In the genomic region with DNA sequence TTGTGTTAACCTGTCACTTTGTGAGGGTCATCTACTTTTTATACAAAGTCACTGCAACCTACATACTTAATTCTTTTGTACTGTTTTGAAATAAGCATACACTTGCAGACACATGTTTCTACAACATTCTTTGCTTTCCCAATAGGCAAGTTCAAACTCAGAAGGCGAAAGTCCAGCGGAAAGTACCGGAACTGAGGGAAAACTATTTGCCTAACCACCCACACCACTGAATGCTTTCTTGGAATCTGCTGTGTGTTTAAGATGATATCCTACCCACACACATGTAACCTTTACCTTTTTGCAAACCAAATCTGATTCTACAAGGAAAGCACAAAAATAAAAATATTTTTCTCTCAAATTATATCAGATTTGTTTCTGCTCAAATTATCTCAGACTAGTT, we compare ENCODE assay signal across 22 cellular contexts.
DNase-seq lines count a peak whose midpoint lies in the region; ATAC-seq, FAIRE-seq and TF ChIP-seq lines count a peak whose summit lies in the region.
"Had no signal": no experiment of that assay in that cellular context is flagged by ENCODE, and none has a peak within 500 bp of the region (broad histone marks: within the 10 kb centered on the region; RNA-seq: fewer than 3 reads in every experiment).

No MANE protein-coding gene starts in this region.

- H3K4me1 Mint-ChIP-seq in naive thymus-derived CD4-positive, alpha-beta T cell: peaks cover 0 to 9% (median 0%) of the 10 kb centered on the region in 7 donors

- intact Hi-C loops in right lobe of liver (cut with DNase I): no loop called here
- intact Hi-C loops in esophagus muscularis mucosa (cut with DNase I): no loop called here
- intact Hi-C loops in naive thymus-derived CD4-positive, alpha-beta T cell (cut with micrococcal nuclease): no loop called here

- no peak for ATAC-seq in A549
- ATAC-seq in RWPE2 (ENCODE audit: low read depth): peak; percentile 62; the same call in 2 of the 3 replicates
- ATAC-seq in right lobe of liver: peak; percentile 88 to 96 (median 90)
- no peak for ATAC-seq in naive thymus-derived CD4-positive, alpha-beta T cell
- ATAC-seq: activated T-cell treated with anti-CD3 and anti-CD28 coated beads, Interleukin-2, amount 50 U/mL, for 4 hours had no signal

- TF ChIP-seq POLR2A in A549 (IDR thresholded peaks at IDR 0.05; ENCODE audit: low read length) (no peak), right lobe of liver (IDR thresholded peaks at IDR 0.05) (no peak), esophagus muscularis mucosa (IDR thresholded peaks at IDR 0.05; ENCODE audit: low read depth) (no peak)

- no peak for TF ChIP-seq EP300 in A549 (IDR thresholded peaks at IDR 0.05)
- TF ChIP-seq EP300 in esophagus muscularis mucosa (IDR thresholded peaks at IDR 0.05): no peak

- H3K9me3 Mint-ChIP-seq in naive thymus-derived CD4-positive, alpha-beta T cell: peaks cover 0 to 2% (median 0%) of the 10 kb centered on the region in 11 donors
- H3K9me3 Mint-ChIP-seq: activated CD4-positive, alpha-beta memory T cell treated with anti-CD3 and anti-CD28 coated beads, Interleukin-2, amount 10 ng/mL, durations not matched to agents 7 days and 5 days; activated T-cell treated with anti-CD3 and anti-CD28 coated beads, Interleukin-2, amount 50 U/mL, for 4 hours had no signal

- H3K27ac Mint-ChIP-seq in naive thymus-derived CD4-positive, alpha-beta T cell: no peak overlapping the region
- H3K27ac Mint-ChIP-seq: activated CD4-positive, alpha-beta memory T cell treated with anti-CD3 and anti-CD28 coated beads, Interleukin-2, amount 10 ng/mL, durations not matched to agents 7 days and 5 days; activated naive CD8-positive, alpha-beta T cell had no signal

- H3K9me3 ChIP-seq in A549 (no peaks in the 10 kb centered on the region), RWPE2 (ENCODE audit: severe bottlenecking) (no peaks in the 10 kb centered on the region), right lobe of liver (no peaks in the 10 kb centered on the region), esophagus muscularis mucosa (no peaks in the 10 kb centered on the region)
- no peaks in the 10 kb centered on the region for H3K9me3 ChIP-seq in naive thymus-derived CD4-positive, alpha-beta T cell (ENCODE audit: control insufficient read depth in 2 of 3, low read length in 3 of 3)

- H3K4me1 ChIP-seq in A549 (no peaks in the 10 kb centered on the region; the same call in 2 of the 3 replicates), RWPE2 (ENCODE audit: insufficient read depth, poor library complexity, severe bottlenecking) (peaks cover 17% of the 10 kb centered on the region), right lobe of liver (peaks cover 0 to 19% (median 9%) of the 10 kb centered on the region in 4 donors), esophagus muscularis mucosa (no peaks in the 10 kb centered on the region)
- no peaks in the 10 kb centered on the region for H3K4me1 ChIP-seq in naive thymus-derived CD4-positive, alpha-beta T cell (ENCODE audit: control insufficient read depth in 2 of 2, insufficient read depth in 2 of 2, low read length in 2 of 2)

- no peak for TF ChIP-seq CTCF in A549 (IDR thresholded peaks at IDR 0.05)
- TF ChIP-seq CTCF in RWPE2 (IDR thresholded peaks at IDR 0.05; ENCODE audit: poor library complexity, severe bottlenecking): no peak
- no peak for TF ChIP-seq CTCF in epithelial cell of proximal tubule (conservative IDR thresholded peaks at IDR 0.05; ENCODE audit: low read depth, low read length)
- TF ChIP-seq CTCF in right lobe of liver (IDR thresholded peaks at IDR 0.05): no peak
- TF ChIP-seq CTCF in esophagus muscularis mucosa (IDR thresholded peaks at IDR 0.05): no peak

- H3K27ac ChIP-seq in A549 (no peak overlapping the region), RWPE2 (ENCODE audit: poor library complexity, severe bottlenecking) (peak overlapping the region; percentile 13), right lobe of liver (peak overlapping the region; percentile 31 to 75 (median 68)), esophagus muscularis mucosa (replicated peaks in 1 of 4) (no peak overlapping the region)
- H3K27ac ChIP-seq in naive thymus-derived CD4-positive, alpha-beta T cell (ENCODE audit: low read depth, low read length): no peak overlapping the region
- H3K27ac ChIP-seq: 22Rv1, parathyroid adenoma had no signal

- H3K36me3 ChIP-seq in RWPE2 (ENCODE audit: low read depth): no peaks in the 10 kb centered on the region
- H3K36me3 ChIP-seq in right lobe of liver: no peaks in the 10 kb centered on the region
- no peaks in the 10 kb centered on the region for H3K36me3 ChIP-seq in esophagus muscularis mucosa
- H3K36me3 ChIP-seq in naive thymus-derived CD4-positive, alpha-beta T cell (ENCODE audit: control insufficient read depth in 2 of 3, insufficient read depth in 3 of 3, low read length in 3 of 3): no peaks in the 10 kb centered on the region

- peak overlapping the region; percentile 19; the same call in 1 of the 3 replicates for H3K4me2 ChIP-seq in A549

- no peak for DNase-seq in A549 (ENCODE audit: low read depth in 1 of 2, low spot score in 1 of 2)
- no peak for DNase-seq in RWPE2 (ENCODE audit: low spot score)
- DNase-seq in epithelial cell of proximal tubule (ENCODE audit: low read depth): peak; percentile 36
- peak in 1 of 3 donors; percentile 77 for DNase-seq in right lobe of liver
- DNase-seq in esophagus muscularis mucosa (ENCODE audit: extremely low spot score): no peak
- no peak for DNase-seq in naive thymus-derived CD4-positive, alpha-beta T cell
- DNase-seq in frontal cortex (ENCODE audit: low spot score in 2 of 2): no peak
- no peak for DNase-seq in RCC 7860 (ENCODE audit: low spot score)
- DNase-seq: activated CD4-positive, alpha-beta memory T cell treated with anti-CD3 and anti-CD28 coated beads, Interleukin-2, amount 10 ng/mL, durations not matched to agents 7 days and 5 days; activated T-cell treated with anti-CD3 and anti-CD28 coated beads, Interleukin-2, amount 50 U/mL, for 4 hours; central memory CD4-positive, alpha-beta T cell; DMS79 treated with DMSO at 0.1 percent for 48 hours; foreskin fibroblast; NCI-H1930; RPMI8226; small intestine; stimulated activated CD4-positive, alpha-beta T cell treated with anti-CD3 and anti-CD28 coated beads, Interleukin-4, amount 100 ng/mL, for 4 hours; stimulated activated CD8-positive, alpha-beta memory T cell treated with anti-CD3 and anti-CD28 coated beads, Interleukin-4, amount 100 ng/mL, for 48 hours; SW 1271 had no signal

- WGBS in A549 (ENCODE audit: missing lambda C conversion rate): 69% methylated on average over 3 of the region's 3 CpGs
- 17% methylated on average over 3 of the region's 3 CpGs for WGBS in right lobe of liver (ENCODE audit: insufficient coverage, low coverage, low lambda C conversion rate, missing lambda C conversion rate)
- WGBS in esophagus muscularis mucosa: 82% methylated on average over 3 of the region's 3 CpGs

- H3K27me3 Mint-ChIP-seq in naive thymus-derived CD4-positive, alpha-beta T cell: peaks cover 4 to 10% (median 6%) of the 10 kb centered on the region in 5 donors
- H3K27me3 Mint-ChIP-seq: activated CD4-positive, alpha-beta memory T cell treated with anti-CD3 and anti-CD28 coated beads, Interleukin-2, amount 10 ng/mL, durations not matched to agents 7 days and 5 days had no signal

- CTCF ChIA-PET in A549 (lab: Yijun Ruan, JAX): interaction anchor here (1.1 kb wide), 1 partner anchor 85 kb away, joined by 3 read pairs; no protein-coding TSS in a partner anchor
- CTCF ChIA-PET in naive thymus-derived CD4-positive, alpha-beta T cell (lab: Charles Lee): no interaction called here

- no peak for TF ChIP-seq RAD21 in A549 (conservative IDR thresholded peaks at IDR 0.05 in 1 of 2, IDR thresholded peaks at IDR 0.05 in 1 of 2)

- H3K27me3 ChIP-seq in RWPE2 (ENCODE audit: insufficient read depth, poor library complexity, severe bottlenecking) (no peaks in the 10 kb centered on the region), right lobe of liver (no peaks in the 10 kb centered on the region), esophagus muscularis mucosa (no peaks in the 10 kb centered on the region)
- H3K27me3 ChIP-seq in naive thymus-derived CD4-positive, alpha-beta T cell (ENCODE audit: control insufficient read depth in 2 of 2, insufficient read depth in 2 of 2, low read length in 2 of 2): no peaks in the 10 kb centered on the region

- H3K4me3 ChIP-seq in A549 (no peak overlapping the region), RWPE2 (ENCODE audit: severe bottlenecking) (no peak overlapping the region), epithelial cell of proximal tubule (ENCODE audit: low read depth, low read length) (no peak overlapping the region), right lobe of liver (no peak overlapping the region), esophagus muscularis mucosa (no peak overlapping the region)
- H3K4me3 ChIP-seq in naive thymus-derived CD4-positive, alpha-beta T cell (ENCODE audit: low read length): no peak overlapping the region

- peaks cover 0 to 12% (median 0%) of the 10 kb centered on the region in 5 donors for H3K36me3 Mint-ChIP-seq in naive thymus-derived CD4-positive, alpha-beta T cell
- H3K36me3 Mint-ChIP-seq: activated naive CD8-positive, alpha-beta T cell had no signal

- POLR2A ChIA-PET in A549 (lab: Yijun Ruan, JAX): no interaction called here
- POLR2A ChIA-PET in naive thymus-derived CD4-positive, alpha-beta T cell (lab: Charles Lee): no interaction called here

- FAIRE-seq in A549 (lab: Jason Lieb, UNC) (no peak), frontal cortex (lab: Jason Lieb, UNC) (no peak), RCC 7860 (lab: Jason Lieb, UNC) (no peak)
- FAIRE-seq: small intestine had no signal

- no peak overlapping the region for H3K4me3 Mint-ChIP-seq in naive thymus-derived CD4-positive, alpha-beta T cell
- H3K4me3 Mint-ChIP-seq: activated CD4-positive, alpha-beta memory T cell treated with anti-CD3 and anti-CD28 coated beads, Interleukin-2, amount 10 ng/mL, durations not matched to agents 7 days and 5 days; activated naive CD8-positive, alpha-beta T cell; activated T-cell treated with anti-CD3 and anti-CD28 coated beads, Interleukin-2, amount 50 U/mL, for 4 hours had no signal

TF ChIP-seq in A549, 52 proteins besides CTCF, POLR2A, EP300 and RAD21:
- no peak for TF ChIP-seq ZC3H11A (IDR thresholded peaks at IDR 0.05)

Comparison
In these comparisons a context has a peak if more than half of its experiments do, and no peak if none do; other contexts are left out.
1. ATAC-seq: peak in RWPE2 (single experiment) and right lobe of liver (4 of 4); none in A549 (0 of 2) and naive thymus-derived CD4-positive, alpha-beta T cell (single experiment).
2. H3K27ac ChIP-seq: peak in RWPE2 (single experiment) and right lobe of liver (3 of 3); none in A549 (0 of 2), esophagus muscularis mucosa (0 of 4) and naive thymus-derived CD4-positive, alpha-beta T cell (single experiment).